In the genomic region with DNA sequence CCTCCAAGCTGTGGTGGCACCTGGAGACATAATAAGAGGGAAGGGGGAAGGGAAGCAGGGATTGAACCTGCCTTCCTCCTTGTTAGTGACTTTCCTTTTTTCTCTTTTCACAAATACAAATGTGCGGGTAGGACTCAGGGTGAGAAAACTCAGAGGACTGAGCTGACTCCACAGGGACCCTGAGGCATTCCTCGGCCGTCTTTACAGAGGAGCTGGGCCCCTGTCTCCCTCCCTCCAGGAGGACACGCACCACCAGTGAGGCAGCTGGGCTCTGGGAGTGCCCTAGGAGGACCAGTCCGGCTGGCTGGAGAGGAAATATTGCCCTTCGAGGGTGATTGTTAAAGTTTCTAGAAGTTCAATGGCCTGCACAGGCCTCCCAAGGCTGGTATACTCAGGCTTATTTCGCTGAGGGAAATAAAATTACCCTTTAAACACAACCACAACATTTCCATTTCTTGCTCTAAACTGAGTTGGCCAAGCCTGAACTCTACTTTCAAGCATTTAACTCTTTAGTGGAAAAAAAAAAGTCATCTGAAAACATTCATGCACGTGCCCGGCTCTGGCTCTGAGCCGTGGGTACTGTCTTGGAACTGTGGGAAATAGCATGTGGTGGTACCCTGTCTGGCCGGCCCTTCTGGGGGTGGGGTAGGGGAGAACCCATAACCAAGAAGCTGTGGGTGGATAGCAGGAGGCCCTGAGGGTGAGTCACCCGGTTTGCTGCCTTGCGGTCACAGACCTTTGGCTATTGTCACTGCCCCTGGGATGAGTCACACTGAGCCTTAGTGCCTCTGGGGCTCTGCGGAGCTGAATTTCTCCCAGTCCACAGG, we compare ENCODE assay signal across 9 cellular contexts.
DNase-seq lines count a peak whose midpoint lies in the region; ATAC-seq and TF ChIP-seq lines count a peak whose summit lies in the region.
"Had no signal": no experiment of that assay in that cellular context is flagged by ENCODE, and none has a peak within 500 bp of the region (broad histone marks: within the 10 kb centered on the region; RNA-seq: fewer than 3 reads in every experiment).

No MANE protein-coding gene starts in this region.

- ATAC-seq in natural killer cell treated with Interleukin-12 subunit alpha and Interleukin-12 subunit beta and Interleukin-15 and Interleukin-18, amount 100 ng/mL, for 72 hours, result peak; percentile 37 to 61
- ATAC-seq in natural killer cell, result no peak

- H3K27ac Mint-ChIP-seq in natural killer cell treated with Interleukin-12 subunit alpha and Interleukin-12 subunit beta and Interleukin-15 and Interleukin-18, amount 100 ng/mL, for 72 hours, result no peak overlapping the region
- no peak overlapping the region for H3K27ac Mint-ChIP-seq in natural killer cell

- DNase-seq in natural killer cell treated with Interleukin-12 subunit alpha and Interleukin-12 subunit beta and Interleukin-15 and Interleukin-18, amount 100 ng/mL, for 72 hours (ENCODE audit: low spot score), result no peak
- DNase-seq in natural killer cell (no peak), NOMO-1 (lab: John Stamatoyannopoulos, UW; ENCODE audit: unreplicated experiment in 2 of 2) (peak; percentile 73 to 79), glomerular visceral epithelial cell (ENCODE audit: extremely low spot score) (peak; percentile 99), stomach (peak; percentile 25), tibial nerve (ENCODE audit: low spot score in 2 of 2) (no peak), C1 segment of cervical spinal cord (lab: John Stamatoyannopoulos, UW) (no peak)
- DNase-seq in activated effector memory CD4-positive, alpha-beta T cell treated with anti-CD3 and anti-CD28 coated beads, Interleukin-2, amount 50 U/mL, for 16 hours, result no peak

- H3K36me3 ChIP-seq in stomach, result no peaks in the 10 kb centered on the region
- H3K36me3 ChIP-seq in tibial nerve, result no peaks in the 10 kb centered on the region

- no peak for TF ChIP-seq CTCF in natural killer cell (IDR thresholded peaks at IDR 0.05)
- TF ChIP-seq CTCF in stomach (IDR thresholded peaks at IDR 0.05), result no peak
- no peak for TF ChIP-seq CTCF in tibial nerve (IDR thresholded peaks at IDR 0.05)

- H3K9me3 Mint-ChIP-seq in natural killer cell treated with Interleukin-12 subunit alpha and Interleukin-12 subunit beta and Interleukin-15 and Interleukin-18, amount 100 ng/mL, for 72 hours, result no peaks in the 10 kb centered on the region
- H3K9me3 Mint-ChIP-seq in natural killer cell, result no peaks in the 10 kb centered on the region

- 51 to 61% (median 54%) methylated on average over 14 of the region's 14 CpGs for WGBS in stomach, 5 donors
- 36 to 38% methylated on average over 14 of the region's 14 CpGs for WGBS in tibial nerve, 2 donors

- no peaks in the 10 kb centered on the region for H3K36me3 Mint-ChIP-seq in natural killer cell treated with Interleukin-12 subunit alpha and Interleukin-12 subunit beta and Interleukin-15 and Interleukin-18, amount 100 ng/mL, for 72 hours
- no peaks in the 10 kb centered on the region for H3K36me3 Mint-ChIP-seq in natural killer cell

- intact Hi-C loops in natural killer cell (cut with micrococcal nuclease) (no loop called here), stomach (cut with DNase I; ENCODE audit: low total_unique reads) (no loop called here)

- TF ChIP-seq POLR2A in stomach (IDR thresholded peaks at IDR 0.05) (no peak), tibial nerve (IDR thresholded peaks at IDR 0.05) (no peak)

- H3K27me3 ChIP-seq in stomach (no peaks in the 10 kb centered on the region), tibial nerve (no peaks in the 10 kb centered on the region)

- H3K4me3 ChIP-seq in stomach (no peak overlapping the region), tibial nerve (no peak overlapping the region)

- H3K27ac ChIP-seq in stomach (peak overlapping the region in 1 of 5 donors; percentile 57), tibial nerve (peak overlapping the region in 2 of 4 donors; percentile 70 to 79)
- H3K27ac ChIP-seq: parathyroid adenoma had no signal

- no peaks in the 10 kb centered on the region for H3K4me1 Mint-ChIP-seq in natural killer cell treated with Interleukin-12 subunit alpha and Interleukin-12 subunit beta and Interleukin-15 and Interleukin-18, amount 100 ng/mL, for 72 hours (ENCODE audit: low read depth in 2 of 2)
- no peaks in the 10 kb centered on the region for H3K4me1 Mint-ChIP-seq in natural killer cell

- H3K27me3 Mint-ChIP-seq in natural killer cell treated with Interleukin-12 subunit alpha and Interleukin-12 subunit beta and Interleukin-15 and Interleukin-18, amount 100 ng/mL, for 72 hours, result peaks cover 12 to 14% of the 10 kb centered on the region in 2 donors
- H3K27me3 Mint-ChIP-seq in natural killer cell (ENCODE audit: low read depth in 2 of 2), result peaks cover 6 to 7% of the 10 kb centered on the region in 2 donors

- TF ChIP-seq EP300 in stomach (IDR thresholded peaks at IDR 0.05) (no peak), tibial nerve (IDR thresholded peaks at IDR 0.05) (peak in 1 of 2 donors; percentile 19)

- no peaks in the 10 kb centered on the region for H3K9me3 ChIP-seq in stomach
- no peaks in the 10 kb centered on the region for H3K9me3 ChIP-seq in tibial nerve

- no peak overlapping the region for H3K4me3 Mint-ChIP-seq in natural killer cell treated with Interleukin-12 subunit alpha and Interleukin-12 subunit beta and Interleukin-15 and Interleukin-18, amount 100 ng/mL, for 72 hours
- H3K4me3 Mint-ChIP-seq in natural killer cell, result no peak overlapping the region

- H3K4me1 ChIP-seq in stomach, result peaks cover 0 to 30% (median 16%) of the 10 kb centered on the region in 4 donors
- peaks cover 0 to 23% (median 0%) of the 10 kb centered on the region in 4 donors for H3K4me1 ChIP-seq in tibial nerve
- H3K4me1 ChIP-seq: parathyroid adenoma had no signal

Comparison
In these comparisons a context has a peak if more than half of its experiments do, and no peak if none do; other contexts are left out.
1. ATAC-seq: peak in natural killer cell treated with Interleukin-12 subunit alpha and Interleukin-12 subunit beta and Interleukin-15 and Interleukin-18, amount 100 ng/mL, for 72 hours (2 of 2); none in natural killer cell (0 of 3).
2. DNase-seq: peak in NOMO-1 (2 of 2), glomerular visceral epithelial cell (single experiment) and stomach (single experiment); none in natural killer cell treated with Interleukin-12 subunit alpha and Interleukin-12 subunit beta and Interleukin-15 and Interleukin-18, amount 100 ng/mL, for 72 hours (single experiment), natural killer cell (single experiment), tibial nerve (0 of 2), activated effector memory CD4-positive, alpha-beta T cell treated with anti-CD3 and anti-CD28 coated beads, Interleukin-2, amount 50 U/mL, for 16 hours (single experiment) and C1 segment of cervical spinal cord (0 of 14).